ENCODE assay signal across 1 cellular context in the genomic region with DNA sequence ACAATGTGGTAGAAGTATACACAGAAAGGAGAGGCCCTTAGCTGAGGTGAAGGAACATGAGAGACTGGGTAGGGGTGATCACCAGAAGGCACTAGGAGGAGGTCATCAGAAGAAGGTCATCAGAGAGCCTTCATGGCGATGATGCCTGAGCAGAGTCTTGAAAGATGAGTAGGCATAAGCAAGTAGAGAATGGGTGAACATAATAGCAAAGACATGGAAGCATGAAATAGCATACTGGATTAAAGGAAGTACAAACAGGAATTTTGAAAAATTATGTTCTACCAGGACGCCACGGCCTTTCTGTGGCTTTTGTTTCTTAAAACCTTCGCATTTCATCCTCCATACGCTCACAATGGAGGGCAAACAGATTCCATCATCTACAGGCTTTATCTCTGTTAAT.
TF ChIP-seq lines count a peak whose summit lies in the region.

No MANE protein-coding gene starts in this region.

TF ChIP-seq in SK-N-SH, 30 proteins besides CTCF, POLR2A, EP300 and RAD21:
- no peak for TF ChIP-seq RCOR1 (IDR thresholded peaks at IDR 0.05; ENCODE audit: low read length)
- no peak for TF ChIP-seq MXI1 (IDR thresholded peaks at IDR 0.05; ENCODE audit: low read depth, low read length)
- no peak for TF ChIP-seq RFX5 (IDR thresholded peaks at IDR 0.05; ENCODE audit: low read length)
- no peak for TF ChIP-seq ELF1 (IDR thresholded peaks at IDR 0.05)
- no peak for TF ChIP-seq RXRA (IDR thresholded peaks at IDR 0.05; ENCODE audit: borderline replicate concordance, low read depth)
- no peak for TF ChIP-seq TCF12 (IDR thresholded peaks at IDR 0.05)
- no peak for TF ChIP-seq NFIC (IDR thresholded peaks at IDR 0.05; ENCODE audit: borderline replicate concordance)
- TF ChIP-seq JUND (IDR thresholded peaks at IDR 0.05): no peak
- TF ChIP-seq, protein P1, sequence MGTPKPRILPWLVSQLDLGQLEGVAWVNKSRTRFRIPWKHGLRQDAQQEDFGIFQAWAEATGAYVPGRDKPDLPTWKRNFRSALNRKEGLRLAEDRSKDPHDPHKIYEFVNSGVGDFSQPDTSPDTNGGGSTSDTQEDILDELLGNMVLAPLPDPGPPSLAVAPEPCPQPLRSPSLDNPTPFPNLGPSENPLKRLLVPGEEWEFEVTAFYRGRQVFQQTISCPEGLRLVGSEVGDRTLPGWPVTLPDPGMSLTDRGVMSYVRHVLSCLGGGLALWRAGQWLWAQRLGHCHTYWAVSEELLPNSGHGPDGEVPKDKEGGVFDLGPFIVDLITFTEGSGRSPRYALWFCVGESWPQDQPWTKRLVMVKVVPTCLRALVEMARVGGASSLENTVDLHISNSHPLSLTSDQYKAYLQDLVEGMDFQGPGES (IDR thresholded peaks at IDR 0.05; ENCODE audit: low read depth, low read length): no peak
- TF ChIP-seq TEAD4 (IDR thresholded peaks at IDR 0.05; ENCODE audit: borderline replicate concordance, insufficient read depth): no peak
- no peak for TF ChIP-seq FOXM1 (IDR thresholded peaks at IDR 0.05; ENCODE audit: low read depth)
- no peak for TF ChIP-seq EZH2phosphoT487 (IDR thresholded peaks at IDR 0.05; ENCODE audit: borderline replicate concordance, low read depth)
- no peak for TF ChIP-seq YY1 (IDR thresholded peaks at IDR 0.05; ENCODE audit: low read depth)
- TF ChIP-seq, protein P2, sequence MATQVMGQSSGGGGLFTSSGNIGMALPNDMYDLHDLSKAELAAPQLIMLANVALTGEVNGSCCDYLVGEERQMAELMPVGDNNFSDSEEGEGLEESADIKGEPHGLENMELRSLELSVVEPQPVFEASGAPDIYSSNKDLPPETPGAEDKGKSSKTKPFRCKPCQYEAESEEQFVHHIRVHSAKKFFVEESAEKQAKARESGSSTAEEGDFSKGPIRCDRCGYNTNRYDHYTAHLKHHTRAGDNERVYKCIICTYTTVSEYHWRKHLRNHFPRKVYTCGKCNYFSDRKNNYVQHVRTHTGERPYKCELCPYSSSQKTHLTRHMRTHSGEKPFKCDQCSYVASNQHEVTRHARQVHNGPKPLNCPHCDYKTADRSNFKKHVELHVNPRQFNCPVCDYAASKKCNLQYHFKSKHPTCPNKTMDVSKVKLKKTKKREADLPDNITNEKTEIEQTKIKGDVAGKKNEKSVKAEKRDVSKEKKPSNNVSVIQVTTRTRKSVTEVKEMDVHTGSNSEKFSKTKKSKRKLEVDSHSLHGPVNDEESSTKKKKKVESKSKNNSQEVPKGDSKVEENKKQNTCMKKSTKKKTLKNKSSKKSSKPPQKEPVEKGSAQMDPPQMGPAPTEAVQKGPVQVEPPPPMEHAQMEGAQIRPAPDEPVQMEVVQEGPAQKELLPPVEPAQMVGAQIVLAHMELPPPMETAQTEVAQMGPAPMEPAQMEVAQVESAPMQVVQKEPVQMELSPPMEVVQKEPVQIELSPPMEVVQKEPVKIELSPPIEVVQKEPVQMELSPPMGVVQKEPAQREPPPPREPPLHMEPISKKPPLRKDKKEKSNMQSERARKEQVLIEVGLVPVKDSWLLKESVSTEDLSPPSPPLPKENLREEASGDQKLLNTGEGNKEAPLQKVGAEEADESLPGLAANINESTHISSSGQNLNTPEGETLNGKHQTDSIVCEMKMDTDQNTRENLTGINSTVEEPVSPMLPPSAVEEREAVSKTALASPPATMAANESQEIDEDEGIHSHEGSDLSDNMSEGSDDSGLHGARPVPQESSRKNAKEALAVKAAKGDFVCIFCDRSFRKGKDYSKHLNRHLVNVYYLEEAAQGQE (IDR thresholded peaks at IDR 0.05; ENCODE audit: low read depth, low read length): no peak
- no peak for TF ChIP-seq FOSL2 (IDR thresholded peaks at IDR 0.05; ENCODE audit: borderline replicate concordance, low read depth)
- TF ChIP-seq CHD2 (IDR thresholded peaks at IDR 0.05; ENCODE audit: low read length, partially characterized antibody): no peak
- TF ChIP-seq, protein P3, sequence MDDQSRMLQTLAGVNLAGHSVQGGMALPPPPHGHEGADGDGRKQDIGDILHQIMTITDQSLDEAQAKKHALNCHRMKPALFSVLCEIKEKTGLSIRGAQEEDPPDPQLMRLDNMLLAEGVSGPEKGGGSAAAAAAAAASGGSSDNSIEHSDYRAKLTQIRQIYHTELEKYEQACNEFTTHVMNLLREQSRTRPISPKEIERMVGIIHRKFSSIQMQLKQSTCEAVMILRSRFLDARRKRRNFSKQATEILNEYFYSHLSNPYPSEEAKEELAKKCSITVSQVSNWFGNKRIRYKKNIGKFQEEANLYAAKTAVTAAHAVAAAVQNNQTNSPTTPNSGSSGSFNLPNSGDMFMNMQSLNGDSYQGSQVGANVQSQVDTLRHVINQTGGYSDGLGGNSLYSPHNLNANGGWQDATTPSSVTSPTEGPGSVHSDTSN (IDR thresholded peaks at IDR 0.05): no peak
- TF ChIP-seq TAF1 (IDR thresholded peaks at IDR 0.05; ENCODE audit: borderline replicate concordance, low read depth, low read length): no peak
